9 cellular contexts compared by ENCODE assay signal in the genomic region with DNA sequence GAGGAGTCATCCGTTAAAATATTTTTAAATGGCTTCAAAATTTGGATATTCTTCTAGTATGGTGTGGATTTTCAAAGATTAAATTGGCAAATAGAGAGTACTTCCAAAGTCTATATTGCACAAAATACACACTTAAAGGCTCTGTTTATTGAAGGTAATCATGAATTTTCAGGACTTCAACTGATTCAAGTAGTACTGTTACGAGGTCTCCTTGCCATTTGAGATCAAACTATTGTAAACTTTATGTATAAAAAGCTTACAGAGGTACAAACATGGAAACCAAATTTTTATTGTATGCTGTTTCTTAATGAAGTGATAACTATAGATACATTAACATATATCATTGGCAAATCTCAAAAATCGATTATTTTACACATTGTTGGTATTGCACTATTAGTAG. TPM values are rescaled to one million over a fixed set of nuclear protein-coding genes. Genes with fewer than 3 reads are reported as not detected.
DNase-seq lines count a peak whose midpoint lies in the region; ATAC-seq and TF ChIP-seq lines count a peak whose summit lies in the region.
"Had no signal": no experiment of that assay in that cellular context is flagged by ENCODE, and none has a peak within 500 bp of the region (broad histone marks: within the 10 kb centered on the region; RNA-seq: fewer than 3 reads in every experiment).

No MANE protein-coding gene starts in this region.

- ATAC-seq in RWPE2 (ENCODE audit: low read depth) (no peak), HG02840 (IDR thresholded peaks at IDR 0.05; ENCODE audit: low FRiP score, unreplicated experiment) (no peak)
- ATAC-seq: stimulated activated naive B cell treated with anti-CD40 and anti-IgM and Interleukin-4, amounts not matched to agents 10 μg/mL and 1 μg/mL and 100 μg/mL, for 72 hours had no signal

- TF ChIP-seq CTCF in RWPE2 (IDR thresholded peaks at IDR 0.05; ENCODE audit: poor library complexity, severe bottlenecking): no peak
- no peak for TF ChIP-seq CTCF in esophagus muscularis mucosa (IDR thresholded peaks at IDR 0.05)
- TF ChIP-seq CTCF in retinal pigment epithelial cell (conservative IDR thresholded peaks at IDR 0.05; ENCODE audit: low read depth, low read length): no peak

- no peaks in the 10 kb centered on the region for H3K27me3 ChIP-seq in RWPE2 (ENCODE audit: insufficient read depth, poor library complexity, severe bottlenecking)
- H3K27me3 ChIP-seq in esophagus muscularis mucosa: no peaks in the 10 kb centered on the region

- DNase-seq in RWPE2 (ENCODE audit: low spot score) (no peak), esophagus muscularis mucosa (ENCODE audit: extremely low spot score) (no peak), retinal pigment epithelial cell (ENCODE audit: low read depth) (no peak), NCI-H1694 treated with DMSO at 0.1 percent for 48 hours (lab: John Stamatoyannopoulos, UW) (no peak), glomerular visceral epithelial cell (ENCODE audit: extremely low spot score) (no peak), NCI-H345 treated with DMSO at 0.1 percent for 48 hours (lab: John Stamatoyannopoulos, UW; ENCODE audit: unreplicated experiment) (no peak)
- DNase-seq: stimulated activated naive B cell treated with anti-CD40 and anti-IgM and Interleukin-4, amounts not matched to agents 10 μg/mL and 1 μg/mL and 100 μg/mL, for 72 hours had no signal

- H3K36me3 ChIP-seq in RWPE2 (ENCODE audit: low read depth) (peaks cover 16% of the 10 kb centered on the region), esophagus muscularis mucosa (no peaks in the 10 kb centered on the region)

- peaks cover 21% of the 10 kb centered on the region for H3K4me1 ChIP-seq in RWPE2 (ENCODE audit: insufficient read depth, poor library complexity, severe bottlenecking)
- peaks cover 27 to 46% (median 35%) of the 10 kb centered on the region in 4 donors for H3K4me1 ChIP-seq in esophagus muscularis mucosa

- intact Hi-C loops in esophagus muscularis mucosa (cut with DNase I): loop anchor here (5.0 to 10.0 kb wide), 2 partner anchors 116 to 207 kb away; partner anchors contain the start of genes NLN and SGTB

- H3K27ac ChIP-seq in RWPE2 (ENCODE audit: poor library complexity, severe bottlenecking): no peak overlapping the region
- H3K27ac ChIP-seq in esophagus muscularis mucosa (replicated peaks in 1 of 4): no peak overlapping the region

- WGBS in esophagus muscularis mucosa: 61% methylated on average over 3 of the region's 3 CpGs

- H3K4me3 ChIP-seq in GM08714 (ENCODE audit: low read length) (peak overlapping the region; percentile 99; the same call in 1 of the 2 replicates), RWPE2 (ENCODE audit: severe bottlenecking) (peak overlapping the region; percentile 88), esophagus muscularis mucosa (peak overlapping the region; percentile 88 to 99 (median 97)), retinal pigment epithelial cell (ENCODE audit: low read length) (peak overlapping the region; percentile 69)

- no peak for TF ChIP-seq POLR2A in esophagus muscularis mucosa (IDR thresholded peaks at IDR 0.05; ENCODE audit: low read depth)

- no peak for TF ChIP-seq EP300 in esophagus muscularis mucosa (IDR thresholded peaks at IDR 0.05)

- H3K9me3 ChIP-seq in RWPE2 (ENCODE audit: severe bottlenecking) (no peaks in the 10 kb centered on the region), esophagus muscularis mucosa (no peaks in the 10 kb centered on the region)

RNA-seq across cellular contexts. Expression of gene ERBIN, which starts 2.5 kb away (rescaled TPM):
- total RNA-seq in esophagus muscularis mucosa: 10 to 100 TPM; 46.9 to 67.7 (median 55.2) TPM
